1 cellular context compared by ENCODE assay signal in the genomic region with DNA sequence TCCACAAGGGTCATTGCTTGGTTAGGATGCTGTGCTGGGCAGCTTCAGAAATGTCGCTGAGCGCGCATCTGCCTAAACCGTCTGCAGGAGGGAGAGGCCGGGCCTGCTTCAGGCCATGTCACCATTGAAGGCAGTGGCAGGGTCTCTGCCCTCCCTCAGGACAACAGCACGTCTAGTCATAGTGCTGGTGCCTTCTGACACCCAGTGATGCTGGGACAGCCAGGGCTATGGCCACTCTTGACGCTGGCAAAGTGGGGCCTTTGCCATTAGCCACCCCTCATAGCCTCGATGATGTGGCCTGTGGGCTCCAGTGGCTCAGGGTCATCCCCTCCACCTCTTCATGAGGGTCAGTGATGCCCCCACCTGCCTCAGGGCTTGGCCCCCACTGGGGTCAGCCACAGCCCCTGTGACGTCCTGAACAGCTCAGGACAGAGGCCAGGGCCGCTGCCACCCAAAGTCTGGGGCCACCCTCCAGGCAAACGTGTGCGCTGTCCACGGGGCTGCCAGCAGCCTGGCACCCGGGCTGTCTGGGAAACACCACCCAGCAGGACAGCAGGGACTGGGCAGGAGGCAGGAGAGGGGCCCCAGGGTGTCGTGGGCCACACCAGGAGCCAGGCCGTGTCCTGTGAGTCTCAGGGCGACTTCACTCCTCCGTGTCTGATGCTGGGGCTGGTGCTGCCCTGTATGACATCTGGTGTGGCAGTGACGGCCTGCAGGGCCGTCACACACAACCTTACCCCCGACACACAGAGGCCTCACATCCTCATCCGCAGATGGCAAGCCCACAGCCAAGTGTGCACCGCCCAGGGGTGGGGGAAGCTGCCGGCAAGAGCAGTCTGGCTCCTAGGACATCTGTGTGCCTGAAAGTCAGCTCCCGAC.
TF ChIP-seq lines count a peak whose summit lies in the region.

No MANE protein-coding gene starts in this region.

TF ChIP-seq in WTC11, 78 proteins besides CTCF, POLR2A, EP300 and RAD21 (continued from another document):
- TF ChIP-seq, protein P1, sequence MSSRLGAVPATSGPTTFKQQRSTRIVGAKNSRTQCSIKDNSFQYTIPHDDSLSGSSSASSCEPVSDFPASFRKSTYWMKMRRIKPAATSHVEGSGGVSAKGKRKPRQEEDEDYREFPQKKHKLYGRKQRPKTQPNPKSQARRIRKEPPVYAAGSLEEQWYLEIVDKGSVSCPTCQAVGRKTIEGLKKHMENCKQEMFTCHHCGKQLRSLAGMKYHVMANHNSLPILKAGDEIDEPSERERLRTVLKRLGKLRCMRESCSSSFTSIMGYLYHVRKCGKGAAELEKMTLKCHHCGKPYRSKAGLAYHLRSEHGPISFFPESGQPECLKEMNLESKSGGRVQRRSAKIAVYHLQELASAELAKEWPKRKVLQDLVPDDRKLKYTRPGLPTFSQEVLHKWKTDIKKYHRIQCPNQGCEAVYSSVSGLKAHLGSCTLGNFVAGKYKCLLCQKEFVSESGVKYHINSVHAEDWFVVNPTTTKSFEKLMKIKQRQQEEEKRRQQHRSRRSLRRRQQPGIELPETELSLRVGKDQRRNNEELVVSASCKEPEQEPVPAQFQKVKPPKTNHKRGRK (CRISPR knock-in tag; IDR thresholded peaks at IDR 0.05; ENCODE audit: borderline replicate concordance) = no peak
- TF ChIP-seq NFE2L1 (CRISPR knock-in tag; IDR thresholded peaks at IDR 0.05) (no peak), KAT7 (CRISPR knock-in tag; IDR thresholded peaks at IDR 0.05; ENCODE audit: borderline replicate concordance) (no peak), ZNF423 (CRISPR knock-in tag; IDR thresholded peaks at IDR 0.05) (no peak), ZNF671 (CRISPR knock-in tag; IDR thresholded peaks at IDR 0.05) (no peak), ELF4 (CRISPR knock-in tag; IDR thresholded peaks at IDR 0.05; ENCODE audit: low read depth) (no peak)
- TF ChIP-seq, protein P2, sequence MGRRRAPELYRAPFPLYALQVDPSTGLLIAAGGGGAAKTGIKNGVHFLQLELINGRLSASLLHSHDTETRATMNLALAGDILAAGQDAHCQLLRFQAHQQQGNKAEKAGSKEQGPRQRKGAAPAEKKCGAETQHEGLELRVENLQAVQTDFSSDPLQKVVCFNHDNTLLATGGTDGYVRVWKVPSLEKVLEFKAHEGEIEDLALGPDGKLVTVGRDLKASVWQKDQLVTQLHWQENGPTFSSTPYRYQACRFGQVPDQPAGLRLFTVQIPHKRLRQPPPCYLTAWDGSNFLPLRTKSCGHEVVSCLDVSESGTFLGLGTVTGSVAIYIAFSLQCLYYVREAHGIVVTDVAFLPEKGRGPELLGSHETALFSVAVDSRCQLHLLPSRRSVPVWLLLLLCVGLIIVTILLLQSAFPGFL (CRISPR knock-in tag; IDR thresholded peaks at IDR 0.05; ENCODE audit: borderline replicate concordance) = no peak
